Comparison of ENCODE assay signal across 8 cellular contexts in genomic region chr18:74597662-74598349, GRCh38.
A peak's percentile ranks its signal among the peaks of the same experiment; 100 is the strongest.
DNase-seq lines count a peak whose midpoint lies in the region; ATAC-seq and TF ChIP-seq lines count a peak whose summit lies in the region.

Gene ZNF407, plus strand, starts transcription at chr18:74597870. Its CDS starts 33,150 bp downstream, at chr18:74631020.

- DNase-seq in AG09319 (ENCODE audit: extremely low read depth, low read depth) (peak; percentile 68), NCI-H345 treated with DMSO at 0.1 percent for 48 hours (lab: John Stamatoyannopoulos, UW; ENCODE audit: unreplicated experiment) (peak; percentile 92), caudate nucleus (lab: John Stamatoyannopoulos, UW) (peak; percentile 51 to 96 (median 87)), islet precursor cell (peak; percentile 97)
- peak; percentile 63 to 81 (median 80) for DNase-seq in activated CD4-positive, CD25-positive, alpha-beta regulatory T cell (lab: John Stamatoyannopoulos, UW)
- DNase-seq in stimulated activated CD4-positive, alpha-beta T cell treated with anti-CD3 and anti-CD28 coated beads, Interleukin-15, amount 100 ng/mL, for 1 hour (ENCODE audit: low read depth in 1 of 2, low spot score in 1 of 2), result peak; percentile 69 to 70

- H3K27ac ChIP-seq in caudate nucleus (ENCODE audit: low read depth, low read length), result peak within 1 kb of the TSS; percentile 97

- TF ChIP-seq CTCF in AG09319 (IDR thresholded peaks at IDR 0.05; ENCODE audit: low read depth, low read length), result no peak

- ATAC-seq in GM19035 (IDR thresholded peaks at IDR 0.05; ENCODE audit: unreplicated experiment), result peak; percentile 78
- peak; percentile 70 for ATAC-seq in HG03342 (IDR thresholded peaks at IDR 0.05; ENCODE audit: unreplicated experiment)

Comparison
In these comparisons a context has a peak if more than half of its experiments do, and no peak if none do; other contexts are left out.
1. Peak in every context shown above with its lines: DNase-seq, ATAC-seq and H3K27ac ChIP-seq.